15 cellular contexts compared by ENCODE assay signal in genomic region chr20:25725639-25726038, GRCh38.
"Had no signal": no experiment of that assay in that cellular context is flagged by ENCODE, and none has a peak within 500 bp of the region (broad histone marks: within the 10 kb centered on the region; RNA-seq: fewer than 3 reads in every experiment).

No MANE protein-coding gene starts in this region.

- H3K36me3 ChIP-seq: breast epithelium, prostate gland had no signal

- ATAC-seq: foreskin keratinocyte, right cardiac atrium had no signal

- H3K4me3 Mint-ChIP-seq: activated B cell treated with CpG ODN at 0.5 μM for 24 hours; dendritic cell treated with granulocyte-macrophage colony-stimulating factor and Interleukin-4, amounts not matched to agents 40 ng/mL and 50 ng/mL, for 4 days; nephron; stimulated activated naive CD8-positive, alpha-beta T cell treated with anti-CD3 and anti-CD28 coated beads, Interleukin-15, Interleukin-2, amounts not matched to agents 100 ng/mL and 50 ng/mL, for 24 hours; type B pancreatic cell had no signal

- H3K27ac Mint-ChIP-seq: activated B cell treated with CpG ODN at 0.5 μM for 24 hours; dendritic cell treated with granulocyte-macrophage colony-stimulating factor and Interleukin-4, amounts not matched to agents 40 ng/mL and 50 ng/mL, for 4 days; nephron; stimulated activated naive CD8-positive, alpha-beta T cell treated with anti-CD3 and anti-CD28 coated beads, Interleukin-15, Interleukin-2, amounts not matched to agents 100 ng/mL and 50 ng/mL, for 24 hours; type B pancreatic cell had no signal

- DNase-seq: activated B cell treated with CpG ODN at 0.5 μM for 24 hours; aorta; effector memory CD4-positive, alpha-beta T cell; foreskin keratinocyte; glutamatergic neuron; kidney glomerular epithelial cell; mesenchymal stem cell; right cardiac atrium had no signal

- H3K27me3 ChIP-seq: breast epithelium, foreskin keratinocyte had no signal

- H3K4me1 Mint-ChIP-seq: nephron had no signal

- H3K4me3 ChIP-seq: breast epithelium, prostate gland, skin epidermis had no signal

- H3K4me1 ChIP-seq: breast epithelium, foreskin keratinocyte, prostate gland had no signal

- H3K27ac ChIP-seq: breast epithelium, foreskin keratinocyte, prostate gland, skin epidermis had no signal

- H3K9me3 ChIP-seq: prostate gland had no signal

- H3K27me3 Mint-ChIP-seq: activated B cell treated with CpG ODN at 0.5 μM for 24 hours; dendritic cell treated with granulocyte-macrophage colony-stimulating factor and Interleukin-4, amounts not matched to agents 40 ng/mL and 50 ng/mL, for 4 days; stimulated activated naive CD8-positive, alpha-beta T cell treated with anti-CD3 and anti-CD28 coated beads, Interleukin-15, Interleukin-2, amounts not matched to agents 100 ng/mL and 50 ng/mL, for 24 hours; type B pancreatic cell had no signal
